Comparison of ENCODE assay signal across 11 cellular contexts in genomic region chr15:80710635-80711553, GRCh38. TPM values are rescaled to one million over a fixed set of nuclear protein-coding genes. Genes with fewer than 3 reads are reported as not detected.
DNase-seq lines count a peak whose midpoint lies in the region; TF ChIP-seq lines count a peak whose summit lies in the region.
"Had no signal": no experiment of that assay in that cellular context is flagged by ENCODE, and none has a peak within 500 bp of the region (broad histone marks: within the 10 kb centered on the region; RNA-seq: fewer than 3 reads in every experiment).

No MANE protein-coding gene starts in this region.

- H3K27me3 ChIP-seq in prostate gland (replicated peaks; ENCODE audit: insufficient read depth): no peaks in the 10 kb centered on the region

- H3K9me3 Mint-ChIP-seq in type B pancreatic cell: peaks cover 5% of the 10 kb centered on the region
- H3K9me3 Mint-ChIP-seq: CD14-positive monocyte; naive thymus-derived CD4-positive, alpha-beta T cell had no signal

- intact Hi-C loops in cardiac septum (cut with DNase I): no loop called here
- intact Hi-C loops in prostate gland (cut with DNase I): no loop called here

- no peak overlapping the region for H3K4me3 ChIP-seq in prostate gland

- no peaks in the 10 kb centered on the region for H3K36me3 ChIP-seq in prostate gland

- peaks cover 43% of the 10 kb centered on the region for H3K4me1 Mint-ChIP-seq in type B pancreatic cell (ENCODE audit: unreplicated experiment)

- WGBS in prostate gland: 85% methylated on average over 9 of the region's 9 CpGs

- TF ChIP-seq CTCF in RWPE1 (conservative IDR thresholded peaks at IDR 0.05; ENCODE audit: low read depth) (no peak), type B pancreatic cell (conservative IDR thresholded peaks at IDR 0.05) (no peak), prostate gland (IDR thresholded peaks at IDR 0.05) (no peak)

- no peak overlapping the region for H3K4me3 Mint-ChIP-seq in type B pancreatic cell
- H3K4me3 Mint-ChIP-seq: CD14-positive monocyte; naive thymus-derived CD4-positive, alpha-beta T cell had no signal

- no peaks in the 10 kb centered on the region for H3K27me3 Mint-ChIP-seq in type B pancreatic cell
- H3K27me3 Mint-ChIP-seq: naive thymus-derived CD4-positive, alpha-beta T cell had no signal

- CTCF ChIA-PET in RWPE1 (lab: Yijun Ruan, JAX): interaction anchor here (0.6 to 0.8 kb wide), 2 partner anchors 144 to 277 kb away, joined by 3 to 4 read pairs; no protein-coding TSS in a partner anchor

- DNase-seq in stimulated activated CD4-positive, alpha-beta T cell treated with anti-CD3 and anti-CD28 coated beads, Interleukin-15, amount 100 ng/mL, for 24 hours: peak; percentile 67
- DNase-seq in stimulated activated CD4-positive, alpha-beta T cell treated with anti-CD3 and anti-CD28 coated beads, Interleukin-4, amount 100 ng/mL, for 1 hour: no peak
- DNase-seq in RWPE1 (ENCODE audit: low spot score) (no peak), epithelial cell of prostate (ENCODE audit: low read depth, low spot score) (no peak), type B pancreatic cell (ENCODE audit: extremely low spot score, unreplicated experiment) (no peak), middle frontal gyrus (ENCODE audit: extremely low spot score, low spot score) (no peak), cardiac septum (ENCODE audit: low spot score) (no peak), prostate gland (ENCODE audit: low spot score) (no peak)
- DNase-seq: NCI-H69 had no signal

- TF ChIP-seq POLR2A in prostate gland (IDR thresholded peaks at IDR 0.05): no peak

- H3K36me3 Mint-ChIP-seq in type B pancreatic cell: peaks cover 13% of the 10 kb centered on the region
- H3K36me3 Mint-ChIP-seq: CD14-positive monocyte; naive thymus-derived CD4-positive, alpha-beta T cell had no signal

- no peaks in the 10 kb centered on the region for H3K9me3 ChIP-seq in prostate gland

- peak overlapping the region; percentile 47 for H3K27ac Mint-ChIP-seq in type B pancreatic cell

- POLR2A ChIA-PET in RWPE1 (lab: Yijun Ruan, JAX; ENCODE audit: low non-redundant PET): no interaction called here

- peak overlapping the region; percentile 14; the same call in 1 of the 2 replicates for H3K27ac ChIP-seq in RWPE1
- peak overlapping the region; percentile 83 for H3K27ac ChIP-seq in epithelial cell of prostate
- H3K27ac ChIP-seq in prostate gland: peak overlapping the region in 1 of 2 donors; percentile 61

- H3K4me1 ChIP-seq in prostate gland (replicated peaks): peaks cover 5% of the 10 kb centered on the region

RNA-seq across cellular contexts. Expression of gene ABHD17C, which starts 15.8 kb away (rescaled TPM):
- total RNA-seq in type B pancreatic cell (ENCODE audit: low replicate concordance) (41.0 and 66.3 TPM in 2 replicates), cardiac septum (8.5 TPM), prostate gland (10 to 100 TPM; 13.6 to 32.4 TPM)
